In genomic region chr20:22582960-22583772, GRCh38 we compare ENCODE assay signal across 10 cellular contexts. TPM values are rescaled to one million over a fixed set of nuclear protein-coding genes. Genes with fewer than 3 reads are reported as not detected.
DNase-seq lines count a peak whose midpoint lies in the region; ATAC-seq and TF ChIP-seq lines count a peak whose summit lies in the region.
"Had no signal": no experiment of that assay in that cellular context is flagged by ENCODE, and none has a peak within 500 bp of the region (broad histone marks: within the 10 kb centered on the region; RNA-seq: fewer than 3 reads in every experiment).

No MANE protein-coding gene starts in this region.

- ATAC-seq in HG02840 (IDR thresholded peaks at IDR 0.05; ENCODE audit: low FRiP score, unreplicated experiment) = no peak
- ATAC-seq in HG03521 (IDR thresholded peaks at IDR 0.05; ENCODE audit: unreplicated experiment) = no peak

- H3K79me2 ChIP-seq in trophoblast cell (ENCODE audit: control insufficient read depth, insufficient read depth, low read length, poor library complexity) = no peaks in the 10 kb centered on the region

- H3K27ac ChIP-seq in ovary (no peak overlapping the region), WERI-Rb-1 (no peak overlapping the region), trophoblast cell (ENCODE audit: low read depth, low read length) (no peak overlapping the region)

- H4K12ac ChIP-seq in trophoblast cell (ENCODE audit: low read depth, low read length) = no peak overlapping the region

- H2BK5ac ChIP-seq in trophoblast cell (ENCODE audit: low read depth, low read length, poor library complexity) = no peak overlapping the region

- H3K27ac Mint-ChIP-seq in Caco-2 (ENCODE audit: unreplicated experiment) = peak overlapping the region; percentile 77

- no peaks in the 10 kb centered on the region for H3K79me1 ChIP-seq in trophoblast cell (ENCODE audit: low read length)

- H4K91ac ChIP-seq in trophoblast cell (ENCODE audit: low read depth, low read length) = no peak overlapping the region

- no peaks in the 10 kb centered on the region for H3K9me3 Mint-ChIP-seq in Caco-2 (ENCODE audit: unreplicated experiment)

- CTCF ChIA-PET in Caco-2 (lab: Charles Lee) = interaction anchor here (0.8 to 2.9 kb wide), 7 partner anchors 8 to 244 kb away, joined by 4 to 19 read pairs (median 5); no protein-coding TSS in a partner anchor

- H4K8ac ChIP-seq in trophoblast cell (ENCODE audit: low read depth, low read length) = no peak overlapping the region

- H3K4ac ChIP-seq in trophoblast cell (ENCODE audit: low read depth, low read length) = no peak overlapping the region

- H3K4me1 ChIP-seq in Caco-2 (peaks cover 18% of the 10 kb centered on the region), ovary (ENCODE audit: insufficient read depth) (no peaks in the 10 kb centered on the region), trophoblast cell (ENCODE audit: control insufficient read depth in 1 of 2, insufficient read depth in 2 of 2, low read length in 2 of 2) (peaks cover 0 to 3% of the 10 kb centered on the region in 2 experiments)

- no peaks in the 10 kb centered on the region for H3K27me3 ChIP-seq in Caco-2 (replicated peaks; ENCODE audit: control insufficient read depth, insufficient read depth, low read length)
- H3K27me3 ChIP-seq in ovary = no peaks in the 10 kb centered on the region
- H3K27me3 ChIP-seq in WERI-Rb-1 (ENCODE audit: insufficient read depth, low read depth, severe bottlenecking) = peaks cover 79% of the 10 kb centered on the region
- H3K27me3 ChIP-seq in trophoblast cell (ENCODE audit: insufficient read depth, low read length) = peaks cover 93% of the 10 kb centered on the region

- H3K18ac ChIP-seq in trophoblast cell (ENCODE audit: low read length) = no peak overlapping the region

- H3K4me1 Mint-ChIP-seq in Caco-2 (ENCODE audit: low read depth, unreplicated experiment) = peaks cover 22% of the 10 kb centered on the region

- TF ChIP-seq POLR2A in ovary (IDR thresholded peaks at IDR 0.05) = no peak

- POLR2A ChIA-PET in Caco-2 (lab: Charles Lee) = interaction anchor here (0.9 to 2.9 kb wide), 5 partner anchors 59 to 180 kb away, joined by 4 to 38 read pairs (median 17); no protein-coding TSS in a partner anchor

- H3K4me2 ChIP-seq in trophoblast cell (ENCODE audit: low read length) = no peak overlapping the region

- H3K36me3 ChIP-seq in Caco-2 (ENCODE audit: control insufficient read depth, insufficient read depth, low read length) (peaks cover 2% of the 10 kb centered on the region), ovary (no peaks in the 10 kb centered on the region), WERI-Rb-1 (no peaks in the 10 kb centered on the region), trophoblast cell (ENCODE audit: control insufficient read depth in 1 of 2, insufficient read depth in 2 of 2, low read length in 2 of 2) (no peaks in the 10 kb centered on the region)

- H2BK120ac ChIP-seq in trophoblast cell (ENCODE audit: insufficient read depth, low read length, poor library complexity) = no peak overlapping the region

- H2BK12ac ChIP-seq in trophoblast cell (ENCODE audit: low read length) = no peak overlapping the region

- 1 to 4% (median 2%) methylated on average over 45 to 67 of the region's 67 CpGs for WGBS in ovary, 3 donors
- WGBS in trophoblast cell (ENCODE audit: extremely low coverage, insufficient coverage, insufficient read length) = no CpG with 5 or more reads among the region's 67 CpGs

- peaks cover 62% of the 10 kb centered on the region for H3K36me3 Mint-ChIP-seq in Caco-2 (ENCODE audit: insufficient read depth, unreplicated experiment)

- peak; percentile 44 to 57 for DNase-seq in Caco-2
- peak; percentile 27 for DNase-seq in NCI-H1105 (lab: John Stamatoyannopoulos, UW)
- DNase-seq in epithelial cell of esophagus (ENCODE audit: low read depth) = peak; percentile 46
- DNase-seq in ovary = no peak
- DNase-seq in WERI-Rb-1 = no peak
- DNase-seq in trophoblast cell = no peak
- DNase-seq: activated CD4-positive, alpha-beta T cell treated with anti-CD3 and anti-CD28 coated beads, Interleukin-2, amount 50 U/mL, for 48 hours; hypothalamus had no signal

- TF ChIP-seq CTCF in Caco-2 (IDR thresholded peaks at IDR 0.05; ENCODE audit: insufficient read depth in 1 of 2, low read depth in 1 of 2, low read length in 1 of 2, severe bottlenecking in 1 of 2, unreplicated experiment in 1 of 2) = peak in 1 of 2 experiments; percentile 14
- TF ChIP-seq CTCF in epithelial cell of esophagus (IDR thresholded peaks at IDR 0.05; ENCODE audit: insufficient read depth, low read depth, low read length, missing control alignments) = peak; percentile 7
- no peak for TF ChIP-seq CTCF in ovary (IDR thresholded peaks at IDR 0.05)
- no peak for TF ChIP-seq CTCF in WERI-Rb-1 (IDR thresholded peaks at IDR 0.05; ENCODE audit: low read depth, low read length)

- no peak overlapping the region for H3K23ac ChIP-seq in trophoblast cell (ENCODE audit: low read length)

- no peak overlapping the region for H2AFZ ChIP-seq in trophoblast cell (ENCODE audit: insufficient read depth, low read length, poor library complexity)

- H3K9me3 ChIP-seq in Caco-2 (no peaks in the 10 kb centered on the region), ovary (no peaks in the 10 kb centered on the region), WERI-Rb-1 (ENCODE audit: severe bottlenecking) (peaks cover 8% of the 10 kb centered on the region), trophoblast cell (ENCODE audit: insufficient read depth, low read depth, low read length) (peaks cover 14% of the 10 kb centered on the region)

- peak overlapping the region; percentile 87 for H3K4me3 Mint-ChIP-seq in Caco-2 (ENCODE audit: unreplicated experiment)

- H3K14ac ChIP-seq in trophoblast cell (ENCODE audit: low read length) = no peak overlapping the region

- no peak overlapping the region for H3K9ac ChIP-seq in trophoblast cell (ENCODE audit: low read length)

- no peak for TF ChIP-seq EP300 in ovary (IDR thresholded peaks at IDR 0.05)

- H3K4me3 ChIP-seq in Caco-2 (ENCODE audit: low read depth, low read length) = peak overlapping the region; percentile 79
- H3K4me3 ChIP-seq in epithelial cell of esophagus (ENCODE audit: low read length) = peak overlapping the region; percentile 57
- peak overlapping the region; percentile 7 for H3K4me3 ChIP-seq in ovary
- no peak overlapping the region for H3K4me3 ChIP-seq in WERI-Rb-1 (ENCODE audit: low read depth, low read length)
- H3K4me3 ChIP-seq in trophoblast cell (ENCODE audit: low read depth, low read length) = no peak overlapping the region

- H2AK5ac ChIP-seq in trophoblast cell (ENCODE audit: low read length) = no peak overlapping the region

- H3K27me3 Mint-ChIP-seq in Caco-2 (ENCODE audit: insufficient read depth, unreplicated experiment) = no peaks in the 10 kb centered on the region

- intact Hi-C loops in Caco-2 (cut with micrococcal nuclease; ENCODE audit: unreplicated experiment) (loop anchor here (5.0 to 10.0 kb wide), 2 partner anchors 111 to 772 kb away; partner anchors contain the start of gene NXT1), ovary (cut with DNase I) (loop anchor here in 1 of 4 donors (10.0 kb wide), 1 partner anchor 58 kb away; no protein-coding TSS in a partner anchor)

- BruUV-seq in Caco-2 (replicated peaks; lab: Mats Ljungman, UMichigan) = no TSS peak

RNA-seq across cellular contexts. Expression of gene FOXA2, which starts 1.2 kb away (rescaled TPM):
- total RNA-seq in Caco-2 (2022) (38.7 and 43.6 TPM in 2 replicates), ovary (1 to 10 TPM in 2 of 7 donors, under 1 TPM in 2, not detected in 3; 0.24 to 6.4 (median 0.91) TPM)
- not detected for polyA plus RNA-seq in ovary
- not detected in 2 replicates for polyA plus RNA-seq in trophoblast cell (2013)

Comparison
In these comparisons a context has a peak if more than half of its experiments do, and no peak if none do; other contexts are left out.
1. DNase-seq: peak in Caco-2 (2 of 2), NCI-H1105 (single experiment) and epithelial cell of esophagus (single experiment); none in ovary (0 of 5), WERI-Rb-1 (single experiment) and trophoblast cell (0 of 2).
2. H3K4me3 ChIP-seq: peak in Caco-2 (single experiment), epithelial cell of esophagus (single experiment) and ovary (single experiment); none in WERI-Rb-1 (single experiment) and trophoblast cell (single experiment).